Comparison of ENCODE assay signal across 16 cellular contexts in genomic region chr10:69657417-69657816, GRCh38.
"Had no signal": no experiment of that assay in that cellular context is flagged by ENCODE, and none has a peak within 500 bp of the region (broad histone marks: within the 10 kb centered on the region; RNA-seq: fewer than 3 reads in every experiment).

No MANE protein-coding gene starts in this region.

- H3K27me3 ChIP-seq: adrenal gland, upper lobe of right lung had no signal

- DNase-seq: activated CD4-positive, CD25-positive, alpha-beta regulatory T cell; activated naive CD4-positive, alpha-beta T cell treated with anti-CD3 and anti-CD28 coated beads, Interleukin-2, amount 10 ng/mL, durations not matched to agents 7 days and 5 days; adrenal gland; endodermal cell; naive B cell; occipital lobe; sigmoid colon; stimulated activated CD4-positive, alpha-beta T cell treated with anti-CD3 and anti-CD28 coated beads, Interleukin-12 subunit alpha, Interleukin-12 subunit beta, amount 100 ng/mL, for 4 hours; stimulated activated naive CD4-positive, alpha-beta T cell; T-helper 17 cell; upper lobe of right lung had no signal

- H3K27ac ChIP-seq: adrenal gland, prostate gland, sigmoid colon, suprapubic skin, upper lobe of right lung had no signal

- H3K9me3 Mint-ChIP-seq: activated T-helper 2 cell treated with anti-CD3 and anti-CD28 coated beads, Interferon-gamma antibody, Interleukin-2, Interleukin-4, amounts not matched to agents 10 μg/mL and 5 μg/mL and 100 μg/mL, durations not matched to agents 14 hours and 24 hours and 36 hours; central memory CD8-positive, alpha-beta T cell; endodermal cell had no signal

- H3K4me1 Mint-ChIP-seq: central memory CD8-positive, alpha-beta T cell; naive B cell had no signal

- H3K4me3 Mint-ChIP-seq: activated naive CD4-positive, alpha-beta T cell treated with anti-CD3 and anti-CD28 coated beads, Interleukin-2, amount 10 ng/mL, durations not matched to agents 7 days and 5 days; central memory CD8-positive, alpha-beta T cell; endodermal cell; naive B cell; T-helper 17 cell had no signal

- H3K4me3 ChIP-seq: adrenal gland, prostate gland, sigmoid colon, suprapubic skin, upper lobe of right lung had no signal

- FAIRE-seq: TTC549 had no signal

- ATAC-seq: T-helper 17 cell, upper lobe of right lung had no signal

- H3K9me3 ChIP-seq: adrenal gland, prostate gland, sigmoid colon, suprapubic skin, upper lobe of right lung had no signal

- H3K27ac Mint-ChIP-seq: activated naive CD4-positive, alpha-beta T cell treated with anti-CD3 and anti-CD28 coated beads, Interleukin-2, amount 10 ng/mL, durations not matched to agents 7 days and 5 days; activated T-helper 2 cell treated with anti-CD3 and anti-CD28 coated beads, Interferon-gamma antibody, Interleukin-2, Interleukin-4, amounts not matched to agents 10 μg/mL and 5 μg/mL and 100 μg/mL, durations not matched to agents 14 hours and 24 hours and 36 hours; endodermal cell; naive B cell; T-helper 17 cell had no signal

- H3K36me3 ChIP-seq: adrenal gland, prostate gland, sigmoid colon, suprapubic skin, upper lobe of right lung had no signal

- H3K4me1 ChIP-seq: adrenal gland, prostate gland, sigmoid colon, suprapubic skin, upper lobe of right lung had no signal
